In genomic region chr15:70271422-70272088, GRCh38 we compare ENCODE assay signal across 9 cellular contexts.
DNase-seq lines count a peak whose midpoint lies in the region; ATAC-seq and TF ChIP-seq lines count a peak whose summit lies in the region.
"Had no signal": no experiment of that assay in that cellular context is flagged by ENCODE, and none has a peak within 500 bp of the region (broad histone marks: within the 10 kb centered on the region; RNA-seq: fewer than 3 reads in every experiment).

No MANE protein-coding gene starts in this region.

- no peak for TF ChIP-seq CTCF in fibroblast of villous mesenchyme (IDR thresholded peaks at IDR 0.05; ENCODE audit: insufficient read depth, low read depth, low read length)

- no peak for ATAC-seq in HG03442 (IDR thresholded peaks at IDR 0.05; ENCODE audit: unreplicated experiment)
- no peak for ATAC-seq in HG03280 (IDR thresholded peaks at IDR 0.05; ENCODE audit: unreplicated experiment)

- peak; percentile 31 for DNase-seq in NK-92 treated with Interleukin-12 subunit alpha and Interleukin-12 subunit beta, amount 100 ng/mL, for 24 hours (lab: John Stamatoyannopoulos, UW)
- DNase-seq in NK-92 (lab: John Stamatoyannopoulos, UW; ENCODE audit: unreplicated experiment): no peak
- DNase-seq in RPMI7951 (ENCODE audit: low read depth): peak; percentile 96
- peak; percentile 94 for DNase-seq in fibroblast of villous mesenchyme (ENCODE audit: low read depth)
- no peak for DNase-seq in activated T-cell treated with anti-CD3 and anti-CD28 coated beads, Interleukin-2, amount 50 U/mL, for 1 hour
- DNase-seq: CD4-positive, CD25-positive, alpha-beta regulatory T cell had no signal

- H3K27ac ChIP-seq in skeletal muscle tissue (ENCODE audit: low read depth, low read length): peak overlapping the region; percentile 74

- H3K36me3 ChIP-seq in skeletal muscle tissue (ENCODE audit: control insufficient read depth in 3 of 3, insufficient read depth in 3 of 3, low read length in 3 of 3): no peaks in the 10 kb centered on the region

- H3K9ac ChIP-seq in skeletal muscle tissue (ENCODE audit: low read depth in 1 of 3, low read length in 3 of 3): no peak overlapping the region

- no peaks in the 10 kb centered on the region for H3K9me3 ChIP-seq in skeletal muscle tissue (ENCODE audit: control insufficient read depth in 3 of 3, low read length in 3 of 3)

- peaks cover 31 to 49% (median 46%) of the 10 kb centered on the region in 3 donors for H3K4me1 ChIP-seq in skeletal muscle tissue (ENCODE audit: control insufficient read depth in 3 of 3, insufficient read depth in 3 of 3, low read length in 3 of 3)

- H3K4me3 ChIP-seq in fibroblast of villous mesenchyme (ENCODE audit: low read depth, low read length): no peak overlapping the region
- no peak overlapping the region for H3K4me3 ChIP-seq in skeletal muscle tissue (ENCODE audit: low read length in 3 of 3)

- peaks cover 0 to 3% (median 0%) of the 10 kb centered on the region in 3 donors for H3K27me3 ChIP-seq in skeletal muscle tissue (ENCODE audit: control insufficient read depth in 3 of 3, insufficient read depth in 3 of 3, low read length in 3 of 3)

Comparison
In these comparisons a context has a peak if more than half of its experiments do, and no peak if none do; other contexts are left out.
1. DNase-seq: peak in NK-92 treated with Interleukin-12 subunit alpha and Interleukin-12 subunit beta, amount 100 ng/mL, for 24 hours (single experiment), RPMI7951 (single experiment) and fibroblast of villous mesenchyme (single experiment); none in NK-92 (single experiment) and activated T-cell treated with anti-CD3 and anti-CD28 coated beads, Interleukin-2, amount 50 U/mL, for 1 hour (single experiment).